In genomic region chr2:46460991-46461715, GRCh38 we compare ENCODE assay signal across 8 cellular contexts. TPM values are rescaled to one million over a fixed set of nuclear protein-coding genes. Genes with fewer than 3 reads are reported as not detected.
DNase-seq lines count a peak whose midpoint lies in the region; ATAC-seq and TF ChIP-seq lines count a peak whose summit lies in the region.

No MANE protein-coding gene starts in this region.

- 0 out of 2 replicates have a peak, but pooled peaks cover 5% of the 10 kb centered on the region for H3K9me1 ChIP-seq in IMR-90 (ENCODE audit: insufficient read depth, low read length)

- no peak overlapping the region for H3K4me3 ChIP-seq in AG04449 (ENCODE audit: low read depth, low read length)
- no peak overlapping the region for H3K4me3 ChIP-seq in IMR-90 (ENCODE audit: insufficient read depth, low read depth, low read length)
- no peak overlapping the region for H3K4me3 ChIP-seq in upper lobe of right lung

- H2BK5ac ChIP-seq in IMR-90 (ENCODE audit: low read depth, low read length, poor library complexity, severe bottlenecking), result no peak overlapping the region

- H3K27me3 ChIP-seq in IMR-90 (ENCODE audit: control insufficient read depth, insufficient read depth, low read length) (no peaks in the 10 kb centered on the region), upper lobe of right lung (no peaks in the 10 kb centered on the region)

- no peak overlapping the region for H3K56ac ChIP-seq in IMR-90 (ENCODE audit: extremely low read depth, insufficient read depth, low read length)

- peak overlapping the region; percentile 68 for H4K91ac ChIP-seq in IMR-90 (ENCODE audit: insufficient read depth, low read depth, low read length)

- H3K4me1 ChIP-seq in IMR-90 (ENCODE audit: control insufficient read depth, insufficient read depth, low read length) (peaks cover 15% of the 10 kb centered on the region), upper lobe of right lung (peaks cover 33% of the 10 kb centered on the region)

- H3K36me3 ChIP-seq in IMR-90 (ENCODE audit: control insufficient read depth, insufficient read depth, low read length) (no peaks in the 10 kb centered on the region), upper lobe of right lung (no peaks in the 10 kb centered on the region)

- H3K9me3 ChIP-seq in IMR-90 (ENCODE audit: control insufficient read depth, insufficient read depth, low read length) (no peaks in the 10 kb centered on the region), upper lobe of right lung (no peaks in the 10 kb centered on the region)

- dilution Hi-C loops in IMR-90 (cut with HindIII; ENCODE audit: low sequenced_read_pairs, unreplicated experiment), result no loop called here

- TF ChIP-seq POLR2A in IMR-90 (IDR thresholded peaks at IDR 0.05; ENCODE audit: low read depth, low read length), result peak; percentile 55; the same call in 1 of the 2 replicates

- no peaks in the 10 kb centered on the region for H4K20me1 ChIP-seq in IMR-90 (ENCODE audit: insufficient read depth, low read length)

- peak overlapping the region; percentile 71 for H3K14ac ChIP-seq in IMR-90 (replicated peaks; ENCODE audit: low read depth, low read length)

- peak overlapping the region; percentile 87 for H2BK120ac ChIP-seq in IMR-90 (ENCODE audit: low read depth, low read length)

- H2AK9ac ChIP-seq in IMR-90 (replicated peaks; ENCODE audit: low read depth, low read length, poor library complexity), result peak overlapping the region; percentile 71

- H3K9ac ChIP-seq in IMR-90 (ENCODE audit: low read depth, low read length), result no peak overlapping the region

- DNase-seq in AG04449 (ENCODE audit: low read depth, low spot score), result no peak
- DNase-seq in IMR-90, result peak; percentile 65
- peak; percentile 40 for DNase-seq in SKM-1 (lab: John Stamatoyannopoulos, UW; ENCODE audit: unreplicated experiment)
- peak; percentile 67 for DNase-seq in activated naive CD4-positive, alpha-beta T cell treated with anti-CD3 and anti-CD28 coated beads, Interleukin-2, amount 50 U/mL, for 16 hours
- DNase-seq in Right ventricle myocardium inferior (ENCODE audit: missing footprints), result peak; percentile 85
- DNase-seq in posterior cingulate gyrus, result peak; percentile 58 to 96 (median 84)
- DNase-seq in upper lobe of right lung, result peak; percentile 86

- BruUV-seq in IMR-90 (replicated peaks; lab: Mats Ljungman, UMichigan), result no TSS peak

- no peak overlapping the region for H3K23ac ChIP-seq in IMR-90 (ENCODE audit: low read depth, low read length)

- peak; percentile 100 for TF ChIP-seq RAD21 in IMR-90 (IDR thresholded peaks at IDR 0.05; ENCODE audit: low read length)

- peak overlapping the region; percentile 52 for H3K18ac ChIP-seq in IMR-90 (ENCODE audit: low read depth, low read length)

- H2BK20ac ChIP-seq in IMR-90 (ENCODE audit: low read depth, low read length), result peak overlapping the region; percentile 92

- peak overlapping the region; percentile 86 for H2AFZ ChIP-seq in IMR-90 (replicated peaks; ENCODE audit: low read length, poor library complexity)

- POLR2A ChIA-PET in AG04449 (lab: Yijun Ruan, JAX), result interaction anchor here (0.7 kb wide), 1 partner anchor 460 kb away, joined by 3 read pairs; no protein-coding TSS in a partner anchor
- POLR2A ChIA-PET in IMR-90 (lab: Charles Lee; ENCODE audit: unreplicated experiment), result no interaction called here

- in situ Hi-C loops in IMR-90 (cut with MboI; ENCODE audit: low sequenced_read_pairs), result no loop called here

- peak overlapping the region; percentile 78 for H3K4ac ChIP-seq in IMR-90 (ENCODE audit: low read depth, low read length)

- peak overlapping the region; percentile 97 for H2AK5ac ChIP-seq in IMR-90 (ENCODE audit: low read depth, low read length)

- H4K8ac ChIP-seq in IMR-90 (ENCODE audit: low read depth in 2 of 2, low read length in 2 of 2), result peak overlapping the region in 1 of 2 experiments; percentile 59; a peak in 1 of 4 replicates

- H2BK15ac ChIP-seq in IMR-90 (ENCODE audit: low read depth, low read length), result peak overlapping the region; percentile 78; the same call in 2 of the 3 replicates

- ATAC-seq in GM18520 (IDR thresholded peaks at IDR 0.05; ENCODE audit: unreplicated experiment) (peak; percentile 48), IMR-90 (ENCODE audit: low read depth) (peak; percentile 79), Right ventricle myocardium inferior (peak; percentile 65), upper lobe of right lung (peak; percentile 80)

- CTCF ChIA-PET in AG04449 (lab: Yijun Ruan, JAX), result interaction anchor here (0.8 to 3.8 kb wide), 24 partner anchors 9 to 472 kb away, joined by 3 to 22 read pairs (median 4); no protein-coding TSS in a partner anchor
- CTCF ChIA-PET in IMR-90 (lab: Yijun Ruan, JAX), result interaction anchor here (0.7 to 1.1 kb wide), 2 partner anchors 98 to 292 kb away, joined by 3 read pairs; no protein-coding TSS in a partner anchor

- 3% methylated on average over 4 of the region's 8 CpGs; no CpG with 5 or more reads in 1 of the 2 experiments for WGBS in IMR-90 (ENCODE audit: extremely low coverage in 2 of 2, insufficient read length in 1 of 2), 2 experiments

- H3K4me2 ChIP-seq in IMR-90 (ENCODE audit: low read depth, low read length), result no peak overlapping the region

- peak; percentile 94 for TF ChIP-seq CTCF in AG04449 (IDR thresholded peaks at IDR 0.05; ENCODE audit: insufficient read depth, low read length, missing control alignments)
- peak; percentile 97 for TF ChIP-seq CTCF in IMR-90 (conservative IDR thresholded peaks at IDR 0.05; ENCODE audit: low read depth, low read length)
- peak; percentile 99 for TF ChIP-seq CTCF in upper lobe of right lung (IDR thresholded peaks at IDR 0.05)

- intact Hi-C loops in IMR-90 (cut with micrococcal nuclease), result loop anchor here (1.0 to 2.0 kb wide), 7 partner anchors 72 to 818 kb away; no protein-coding TSS in a partner anchor
- intact Hi-C loops in Right ventricle myocardium inferior (cut with DNase I), result loop anchor here (1.0 to 2.0 kb wide), 2 partner anchors 230 to 467 kb away; no protein-coding TSS in a partner anchor
- intact Hi-C loops in posterior cingulate gyrus (cut with DNase I), result loop anchor here (1.0 to 2.0 kb wide), 4 partner anchors 96 to 468 kb away; no protein-coding TSS in a partner anchor
- intact Hi-C loops in upper lobe of right lung (cut with DNase I), result no loop called here

- H3K27ac ChIP-seq in IMR-90 (ENCODE audit: insufficient read depth, low read length), result peak overlapping the region; percentile 6; the same call in 1 of the 2 replicates
- H3K27ac ChIP-seq in upper lobe of right lung, result peak overlapping the region; percentile 55

- 0 out of 4 replicates have a peak, but pooled peaks cover 0 to 5% of the 10 kb centered on the region in 2 experiments for H3K79me1 ChIP-seq in IMR-90 (ENCODE audit: low read depth in 1 of 2, low read length in 2 of 2)

- peak overlapping the region; percentile 48 for H4K5ac ChIP-seq in IMR-90 (ENCODE audit: low read depth, low read length)

TF ChIP-seq in IMR-90, 13 proteins besides CTCF, POLR2A, EP300 and RAD21:
- peak; percentile 97 for TF ChIP-seq SMC3 (IDR thresholded peaks at IDR 0.05; ENCODE audit: low read depth, low read length)
- TF ChIP-seq MAZ (IDR thresholded peaks at IDR 0.05; ENCODE audit: borderline replicate concordance, low read depth, low read length), result no peak
- TF ChIP-seq USF2 (IDR thresholded peaks at IDR 0.05; ENCODE audit: low read depth, low read length), result no peak
- TF ChIP-seq FOS (IDR thresholded peaks at IDR 0.05; ENCODE audit: low read depth, low read length), result no peak
- no peak for TF ChIP-seq ELK1 (IDR thresholded peaks at IDR 0.05; ENCODE audit: borderline replicate concordance, low read depth, low read length)
- no peak for TF ChIP-seq RCOR1 (IDR thresholded peaks at IDR 0.05; ENCODE audit: insufficient replicate concordance, low read length)
- no peak for TF ChIP-seq RFX5 (IDR thresholded peaks at IDR 0.05; ENCODE audit: low read depth, low read length)
- TF ChIP-seq CHD1 (IDR thresholded peaks at IDR 0.05; ENCODE audit: low read depth, low read length), result 0 out of 2 replicates have a peak, but pooled peaks have one; percentile 49
- no peak for TF ChIP-seq MAFK (IDR thresholded peaks at IDR 0.05; ENCODE audit: low read depth, low read length)
- TF ChIP-seq NFE2L2 (IDR thresholded peaks at IDR 0.05; ENCODE audit: low read depth, low read length), result no peak
- no peak for TF ChIP-seq CEBPB (IDR thresholded peaks at IDR 0.05; ENCODE audit: low read depth, low read length)
- no peak for TF ChIP-seq MXI1 (IDR thresholded peaks at IDR 0.05; ENCODE audit: borderline replicate concordance, low read depth, low read length)

RNA-seq across cellular contexts. Expression of gene TMEM247, which starts 18.2 kb away (rescaled TPM):
- total RNA-seq in IMR-90 (2012; rRNA removed), result not detected in 2 replicates
- not detected in 2 replicates for polyA plus RNA-seq in IMR-90 (2012; rRNA removed)
- not detected in 2 replicates for polyA plus RNA-seq in IMR-90 (2012; cell fraction: cytosol; rRNA removed)
- polyA plus RNA-seq in IMR-90 (2012; cell fraction: nucleus; rRNA removed; ENCODE audit: low replicate concordance), result not detected in 2 replicates
- not detected for total RNA-seq in Right ventricle myocardium inferior
- total RNA-seq in upper lobe of right lung, result not detected
